Comparison of ENCODE assay signal across 7 cellular contexts in genomic region chr3:9302425-9303181, GRCh38.
A peak's percentile ranks its signal among the peaks of the same experiment; 100 is the strongest.
DNase-seq lines count a peak whose midpoint lies in the region; ATAC-seq lines count a peak whose summit lies in the region.

No MANE protein-coding gene starts in this region.

- peak; percentile 55 for ATAC-seq in GM18499 (IDR thresholded peaks at IDR 0.05; ENCODE audit: insufficient read depth, unreplicated experiment)
- peak; percentile 88 for ATAC-seq in HG02938 (IDR thresholded peaks at IDR 0.05; ENCODE audit: unreplicated experiment)

- DNase-seq in NCI-H2196 (lab: John Stamatoyannopoulos, UW; ENCODE audit: unreplicated experiment), result peak; percentile 73
- peak; percentile 57 for DNase-seq in activated CD4-positive, CD25-positive, alpha-beta regulatory T cell treated with anti-CD3 and anti-CD28 coated beads, Interleukin-2, amount 50 U/mL, for 16 hours (ENCODE audit: low read depth, low spot score)
- DNase-seq in caudate nucleus (lab: John Stamatoyannopoulos, UW), result peak in 58 of 61 donors; percentile 10 to 91 (median 64)
- DNase-seq in iris pigment epithelial cell (ENCODE audit: low read depth), result peak; percentile 72
- peak; percentile 78 for DNase-seq in stimulated activated CD4-positive, alpha-beta T cell treated with anti-CD3 and anti-CD28 coated beads, Interleukin-12 subunit alpha, Interleukin-12 subunit beta, amount 100 ng/mL, for 4 hours

- H3K27ac ChIP-seq in caudate nucleus (ENCODE audit: low read depth, low read length), result no peak overlapping the region
